In genomic region chrX:40307871-40308270, GRCh38 we compare ENCODE assay signal across 17 cellular contexts.
DNase-seq lines count a peak whose midpoint lies in the region; ATAC-seq and TF ChIP-seq lines count a peak whose summit lies in the region.
"Had no signal": no experiment of that assay in that cellular context is flagged by ENCODE, and none has a peak within 500 bp of the region (broad histone marks: within the 10 kb centered on the region; RNA-seq: fewer than 3 reads in every experiment).

No MANE protein-coding gene starts in this region.

- no peaks in the 10 kb centered on the region for H3K36me3 Mint-ChIP-seq in HFFc6 (ENCODE audit: low read depth)
- H3K36me3 Mint-ChIP-seq: CD14-positive monocyte; CD4-positive, alpha-beta memory T cell; CD4-positive, CD25-positive, alpha-beta regulatory T cell; CD8-positive, alpha-beta memory T cell had no signal

- H3K4me3 Mint-ChIP-seq in HFFc6, result no peak overlapping the region
- H3K4me3 Mint-ChIP-seq: CD14-positive monocyte; CD4-positive, alpha-beta memory T cell; CD4-positive, CD25-positive, alpha-beta regulatory T cell had no signal

- peak overlapping the region; percentile 18 for H3K4me3 ChIP-seq in WERI-Rb-1 (ENCODE audit: low read depth, low read length)
- H3K4me3 ChIP-seq: BLaER1 had no signal

- H3K27ac Mint-ChIP-seq in HFFc6, result no peak overlapping the region
- H3K27ac Mint-ChIP-seq: CD14-positive monocyte; CD4-positive, alpha-beta memory T cell; CD4-positive, CD25-positive, alpha-beta regulatory T cell; CD8-positive, alpha-beta memory T cell had no signal

- peaks cover 10% of the 10 kb centered on the region for H3K9me3 ChIP-seq in WERI-Rb-1 (ENCODE audit: severe bottlenecking)
- H3K9me3 ChIP-seq: BE2C had no signal

- peaks cover 26% of the 10 kb centered on the region for H3K27me3 Mint-ChIP-seq in HFFc6 (ENCODE audit: insufficient read depth)
- H3K27me3 Mint-ChIP-seq: CD4-positive, alpha-beta memory T cell; CD4-positive, CD25-positive, alpha-beta regulatory T cell had no signal

- ATAC-seq in GM18520 (IDR thresholded peaks at IDR 0.05; ENCODE audit: unreplicated experiment), result no peak

- no peaks in the 10 kb centered on the region for H3K36me3 ChIP-seq in WERI-Rb-1
- H3K36me3 ChIP-seq: BE2C, BLaER1 had no signal

- no peaks in the 10 kb centered on the region for H3K4me1 Mint-ChIP-seq in HFFc6 (ENCODE audit: low read depth)
- H3K4me1 Mint-ChIP-seq: CD8-positive, alpha-beta memory T cell had no signal

- TF ChIP-seq CTCF in WERI-Rb-1 (IDR thresholded peaks at IDR 0.05; ENCODE audit: low read depth, low read length) (no peak), HFFc6 (IDR thresholded peaks at IDR 0.05) (no peak)

- peak overlapping the region; percentile 84 for H3K27ac ChIP-seq in WERI-Rb-1
- H3K27ac ChIP-seq: BLaER1 had no signal

- DNase-seq in D341Med (ENCODE audit: low spot score), result peak; percentile 43
- peak; percentile 67 for DNase-seq in WERI-Rb-1
- DNase-seq in mesenteric fat pad (ENCODE audit: low spot score), result peak; percentile 57
- no peak for DNase-seq in central memory CD4-positive, alpha-beta T cell
- DNase-seq in HFFc6, result no peak
- DNase-seq: 8988T; ACHN; BE2C; CD4-positive, alpha-beta memory T cell; CD4-positive, CD25-positive, alpha-beta regulatory T cell; CD8-positive, alpha-beta memory T cell; COR-L47; DMS79 treated with DMSO at 0.1 percent for 48 hours; GF-D8 had no signal

- peaks cover 4% of the 10 kb centered on the region; the same call in 1 of the 2 replicates for H3K9me3 Mint-ChIP-seq in HFFc6
- H3K9me3 Mint-ChIP-seq: CD4-positive, alpha-beta memory T cell; CD8-positive, alpha-beta memory T cell had no signal

- H3K27me3 ChIP-seq in WERI-Rb-1 (ENCODE audit: insufficient read depth, low read depth, severe bottlenecking), result no peaks in the 10 kb centered on the region
- H3K27me3 ChIP-seq: BE2C, BLaER1 had no signal

Comparison
In these comparisons a context has a peak if more than half of its experiments do, and no peak if none do; other contexts are left out.
1. DNase-seq: peak in D341Med (single experiment), WERI-Rb-1 (single experiment) and mesenteric fat pad (single experiment); none in central memory CD4-positive, alpha-beta T cell (single experiment) and HFFc6 (single experiment).